Comparison of ENCODE assay signal across 23 cellular contexts in genomic region chr16:89934611-89935553, GRCh38. TPM values are rescaled to one million over a fixed set of nuclear protein-coding genes. Genes with fewer than 3 reads are reported as not detected.
DNase-seq lines count a peak whose midpoint lies in the region; ATAC-seq, FAIRE-seq and TF ChIP-seq lines count a peak whose summit lies in the region.
"Had no signal": no experiment of that assay in that cellular context is flagged by ENCODE, and none has a peak within 500 bp of the region (broad histone marks: within the 10 kb centered on the region; RNA-seq: fewer than 3 reads in every experiment).

No MANE protein-coding gene starts in this region.

- H2AFZ ChIP-seq in astrocyte (ENCODE audit: low read depth, low read length) (no peak overlapping the region), neuronal stem cell (ENCODE audit: low read length) (no peak overlapping the region)

- H3K9ac ChIP-seq in astrocyte (ENCODE audit: low read length) (no peak overlapping the region), neuronal stem cell (ENCODE audit: low read depth, low read length, poor library complexity) (peak overlapping the region; percentile 50)

- no peak overlapping the region for H2BK120ac ChIP-seq in neuronal stem cell (ENCODE audit: low read depth, low read length)

- ATAC-seq in GM18907 (IDR thresholded peaks at IDR 0.05; ENCODE audit: unreplicated experiment) (no peak), GM18873 (IDR thresholded peaks at IDR 0.05; ENCODE audit: low FRiP score, unreplicated experiment) (no peak)

- H3K14ac ChIP-seq in neuronal stem cell (ENCODE audit: low read length): no peak overlapping the region

- H3K4me2 ChIP-seq in astrocyte (ENCODE audit: low read length) (no peak overlapping the region), neuronal stem cell (ENCODE audit: insufficient read depth, low read length, poor library complexity, severe bottlenecking) (no peak overlapping the region)

- no peak overlapping the region for H4K8ac ChIP-seq in neuronal stem cell (ENCODE audit: low read depth, low read length)

- no peak for FAIRE-seq in astrocyte (lab: Jason Lieb, UNC)
- FAIRE-seq: GM12892, GM18507, H1 had no signal

- H2BK5ac ChIP-seq in neuronal stem cell (ENCODE audit: low read length): no peak overlapping the region

- TF ChIP-seq CTCF in astrocyte (IDR thresholded peaks at IDR 0.05; ENCODE audit: insufficient read depth, low read depth, low read length): no peak
- no peak for TF ChIP-seq CTCF in glutamatergic neuron (IDR thresholded peaks at IDR 0.05; ENCODE audit: partially characterized antibody, unreplicated experiment)

- no peak overlapping the region for H3K4ac ChIP-seq in neuronal stem cell (ENCODE audit: low read length)

- H3K36me3 ChIP-seq in astrocyte (ENCODE audit: insufficient read depth, low read length): peaks cover 35% of the 10 kb centered on the region
- H3K36me3 ChIP-seq in neuronal stem cell (replicated peaks in 1 of 2; ENCODE audit: control insufficient read depth in 2 of 2, insufficient read depth in 2 of 2, low read length in 2 of 2): peaks cover 46 to 72% of the 10 kb centered on the region in 2 donors

- H2AK5ac ChIP-seq in neuronal stem cell (ENCODE audit: low read depth, low read length): no peak overlapping the region

- H3K18ac ChIP-seq in neuronal stem cell (ENCODE audit: low read length): no peak overlapping the region

- H4K91ac ChIP-seq in neuronal stem cell (ENCODE audit: low read depth, low read length, poor library complexity): no peak overlapping the region

- no peaks in the 10 kb centered on the region for H3K27me3 ChIP-seq in astrocyte (ENCODE audit: insufficient read depth, low read length)
- no peaks in the 10 kb centered on the region for H3K27me3 ChIP-seq in neuronal stem cell (ENCODE audit: control insufficient read depth in 3 of 3, insufficient read depth in 3 of 3, low read depth in 1 of 3, low read length in 3 of 3)
- H3K27me3 ChIP-seq: BE2C had no signal

- H3K4me3 ChIP-seq in astrocyte (ENCODE audit: insufficient read depth, low read depth, low read length) (no peak overlapping the region), neuronal stem cell (ENCODE audit: low read length in 2 of 2) (no peak overlapping the region)
- H3K4me3 ChIP-seq: HAP-1 had no signal

- H3K4me1 Mint-ChIP-seq in astrocyte (ENCODE audit: low read depth, unreplicated experiment) (peaks cover 2% of the 10 kb centered on the region), glutamatergic neuron (ENCODE audit: low read depth, unreplicated experiment) (peaks cover 11% of the 10 kb centered on the region)
- H3K4me1 Mint-ChIP-seq: CD8-positive, alpha-beta memory T cell had no signal

- H3K4me3 Mint-ChIP-seq in astrocyte (ENCODE audit: unreplicated experiment): peak overlapping the region; percentile 34
- H3K4me3 Mint-ChIP-seq in glutamatergic neuron (ENCODE audit: unreplicated experiment): no peak overlapping the region
- H3K4me3 Mint-ChIP-seq: CD4-positive, CD25-positive, alpha-beta regulatory T cell; CD8-positive, alpha-beta memory T cell; IgD-negative memory B cell had no signal

- peaks cover 5% of the 10 kb centered on the region for H3K79me1 ChIP-seq in neuronal stem cell (ENCODE audit: low read depth, low read length)

- H3K27me3 Mint-ChIP-seq in astrocyte (ENCODE audit: low read depth, unreplicated experiment): no peaks in the 10 kb centered on the region
- peaks cover 43% of the 10 kb centered on the region for H3K27me3 Mint-ChIP-seq in glutamatergic neuron (ENCODE audit: unreplicated experiment)

- no peak overlapping the region for H2BK12ac ChIP-seq in neuronal stem cell (ENCODE audit: low read length)

- H3K36me3 Mint-ChIP-seq in astrocyte (ENCODE audit: low read depth, unreplicated experiment): peaks cover 26% of the 10 kb centered on the region
- H3K36me3 Mint-ChIP-seq in glutamatergic neuron (ENCODE audit: unreplicated experiment): peaks cover 19% of the 10 kb centered on the region
- H3K36me3 Mint-ChIP-seq: CD4-positive, CD25-positive, alpha-beta regulatory T cell; CD8-positive, alpha-beta memory T cell; IgD-negative memory B cell had no signal

- H4K20me1 ChIP-seq in astrocyte (ENCODE audit: insufficient read depth, low read length): peaks cover 75% of the 10 kb centered on the region

- no peaks in the 10 kb centered on the region for H3K4me1 ChIP-seq in astrocyte (ENCODE audit: insufficient read depth, low read length)
- H3K4me1 ChIP-seq in neuronal stem cell (ENCODE audit: control insufficient read depth in 2 of 2, insufficient read depth in 1 of 2, low read depth in 1 of 2, low read length in 2 of 2): peaks cover 0 to 2% of the 10 kb centered on the region in 2 donors
- H3K4me1 ChIP-seq: BE2C, HAP-1 had no signal

- H3K23ac ChIP-seq in neuronal stem cell (ENCODE audit: low read depth, low read length, poor library complexity): no peak overlapping the region

- H3K79me2 ChIP-seq in astrocyte (ENCODE audit: insufficient read depth, low read length): peaks cover 36% of the 10 kb centered on the region

- H3K9me3 ChIP-seq in astrocyte (ENCODE audit: insufficient read depth, low read depth, low read length): no peaks in the 10 kb centered on the region
- H3K9me3 ChIP-seq in neuronal stem cell (replicated peaks in 1 of 2; ENCODE audit: control insufficient read depth in 2 of 2, insufficient read depth in 1 of 2, low read depth in 1 of 2, low read length in 2 of 2): peaks cover 0 to 2% of the 10 kb centered on the region in 2 donors
- H3K9me3 ChIP-seq: BE2C, HAP-1 had no signal

- H3K27ac ChIP-seq in astrocyte (ENCODE audit: low read depth, low read length) (no peak overlapping the region), neuronal stem cell (replicated peaks; ENCODE audit: low read length) (no peak overlapping the region), caudate nucleus (ENCODE audit: low read depth, low read length) (no peak overlapping the region)
- H3K27ac ChIP-seq: HL-60 had no signal

- H3K27ac Mint-ChIP-seq in astrocyte (ENCODE audit: unreplicated experiment) (no peak overlapping the region), glutamatergic neuron (ENCODE audit: unreplicated experiment) (peak overlapping the region; percentile 48)
- H3K27ac Mint-ChIP-seq: CD4-positive, CD25-positive, alpha-beta regulatory T cell; IgD-negative memory B cell had no signal

- H2BK15ac ChIP-seq in neuronal stem cell (ENCODE audit: low read length): no peak overlapping the region

- H3K9me3 Mint-ChIP-seq in astrocyte (ENCODE audit: unreplicated experiment) (no peaks in the 10 kb centered on the region), glutamatergic neuron (ENCODE audit: unreplicated experiment) (peaks cover 43% of the 10 kb centered on the region)
- H3K9me3 Mint-ChIP-seq: CD8-positive, alpha-beta memory T cell; IgD-negative memory B cell had no signal

- peak; percentile 19 for DNase-seq in H4 (ENCODE audit: low spot score)
- DNase-seq in astrocyte (ENCODE audit: low read depth): no peak
- no peak for DNase-seq in glutamatergic neuron
- no peak for DNase-seq in neuronal stem cell (ENCODE audit: low spot score)
- DNase-seq in caudate nucleus (lab: John Stamatoyannopoulos, UW): no peak
- no peak for DNase-seq in NCI-H1105 (lab: John Stamatoyannopoulos, UW)
- DNase-seq: BE2C; C1 segment of cervical spinal cord; CD4-positive, CD25-positive, alpha-beta regulatory T cell; CD8-positive, alpha-beta memory T cell; COR-L47; DMS 273 treated with DMSO at 0.1 percent for 48 hours; DMS53; GDM1; KBM-7 had no signal

- WGBS in neuronal stem cell (ENCODE audit: extremely low coverage in 2 of 2, insufficient read length in 2 of 2, insufficient replicate concordance in 1 of 2), 2 donors: no CpG with 5 or more reads among the region's 61 CpGs

RNA-seq across cellular contexts. Expression of gene TUBB3, which starts 11.7 kb away (rescaled TPM):
- total RNA-seq in H4 (2014; rRNA removed; shearing (Covaris generic)): 217 and 304 TPM in 2 replicates
- 360 and 459 TPM in 2 replicates for total RNA-seq in astrocyte
- 3,960 TPM for total RNA-seq in glutamatergic neuron (ENCODE audit: unreplicated experiment)
- polyA plus RNA-seq in neuronal stem cell (2013, experiment 1 of 2): 121 TPM
- polyA plus RNA-seq in neuronal stem cell (2013, experiment 2 of 2): 119 TPM
- polyA plus RNA-seq: CD8-positive, alpha-beta memory T cell had no signal

RNA-seq across cellular contexts. Expression of gene DEF8, which starts 13.7 kb away (rescaled TPM):
- total RNA-seq in H4 (2014; rRNA removed; shearing (Covaris generic)): 53.9 and 68.6 TPM in 2 replicates
- 70.7 and 78.8 TPM in 2 replicates for total RNA-seq in astrocyte
- total RNA-seq in glutamatergic neuron (ENCODE audit: unreplicated experiment): 96.0 TPM
- 52.9 TPM for polyA plus RNA-seq in neuronal stem cell (2013, experiment 1 of 2)
- polyA plus RNA-seq in neuronal stem cell (2013, experiment 2 of 2): 52.2 TPM

RNA-seq across cellular contexts. Expression of gene MC1R, which starts 16.2 kb away (rescaled TPM):
- 1.1 and 1.8 TPM in 2 replicates for total RNA-seq in H4 (2014; rRNA removed; shearing (Covaris generic))
- total RNA-seq in astrocyte (8.4 and 9.2 TPM in 2 replicates), glutamatergic neuron (ENCODE audit: unreplicated experiment) (12.8 TPM)
- 2.1 TPM for polyA plus RNA-seq in neuronal stem cell (2013, experiment 1 of 2)
- 2.1 TPM for polyA plus RNA-seq in neuronal stem cell (2013, experiment 2 of 2)
